8 cellular contexts compared by ENCODE assay signal in the genomic region with DNA sequence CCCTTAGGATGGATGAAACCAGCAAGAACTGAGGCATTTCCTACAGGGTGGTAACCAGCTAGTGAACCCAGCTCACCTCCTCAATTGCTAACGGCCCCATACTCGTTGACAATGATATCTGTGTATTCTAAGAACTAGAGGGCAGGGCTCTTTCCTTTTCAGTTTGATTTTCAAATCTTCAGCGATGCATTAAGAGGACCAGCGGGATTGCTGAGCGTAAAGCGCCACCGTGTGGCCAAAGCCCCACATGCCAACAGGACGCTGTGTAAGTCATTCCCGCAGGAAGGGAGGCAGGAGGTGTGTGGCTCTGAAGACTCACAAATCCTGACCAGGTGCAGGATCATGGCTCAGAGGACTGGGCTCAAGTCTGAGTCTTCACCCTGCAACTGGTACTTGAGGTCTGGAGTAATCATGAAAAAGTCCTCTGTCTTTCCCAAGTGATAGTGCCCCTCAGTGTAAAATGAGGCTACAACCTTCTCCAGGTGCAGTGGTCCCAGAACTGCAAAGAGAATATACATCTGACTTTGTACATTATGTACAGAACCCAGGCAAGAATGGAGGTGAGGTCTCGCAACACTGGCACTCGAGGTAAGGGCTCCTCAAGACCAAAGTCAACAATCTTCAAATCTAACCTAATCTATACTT. TPM values are rescaled to one million over a fixed set of nuclear protein-coding genes. Genes with fewer than 3 reads are reported as not detected.
DNase-seq lines count a peak whose midpoint lies in the region; ATAC-seq and TF ChIP-seq lines count a peak whose summit lies in the region.

No MANE protein-coding gene starts in this region.

- no peaks in the 10 kb centered on the region for H3K36me3 Mint-ChIP-seq in HFFc6 (ENCODE audit: low read depth)
- H3K36me3 Mint-ChIP-seq in activated naive CD4-positive, alpha-beta T cell treated with anti-CD3 and anti-CD28 coated beads, Interleukin-2, amount 50 U/mL, for 72 hours, result no peaks in the 10 kb centered on the region

- peaks cover 40% of the 10 kb centered on the region for H3K27me3 Mint-ChIP-seq in HFFc6 (ENCODE audit: insufficient read depth)

- H3K27ac ChIP-seq in cardiac muscle cell (no peak overlapping the region), psoas muscle (no peak overlapping the region)

- H3K4me1 ChIP-seq in cardiac muscle cell (ENCODE audit: low read depth) (no peaks in the 10 kb centered on the region), psoas muscle (no peaks in the 10 kb centered on the region)

- WGBS in psoas muscle, 3 donors, result 11 to 14% (median 13%) methylated on average over 11 of the region's 11 CpGs

- H3K36me3 ChIP-seq in cardiac muscle cell (no peaks in the 10 kb centered on the region), psoas muscle (ENCODE audit: insufficient read depth in 1 of 2, low read depth in 1 of 2) (no peaks in the 10 kb centered on the region)

- H3K27ac Mint-ChIP-seq in HFFc6, result no peak overlapping the region
- H3K27ac Mint-ChIP-seq in activated naive CD4-positive, alpha-beta T cell treated with anti-CD3 and anti-CD28 coated beads, Interleukin-2, amount 50 U/mL, for 72 hours, result no peak overlapping the region

- H3K9me3 Mint-ChIP-seq in HFFc6, result no peaks in the 10 kb centered on the region
- H3K9me3 Mint-ChIP-seq in activated naive CD4-positive, alpha-beta T cell treated with anti-CD3 and anti-CD28 coated beads, Interleukin-2, amount 50 U/mL, for 72 hours, result no peaks in the 10 kb centered on the region

- ATAC-seq in activated naive CD4-positive, alpha-beta T cell treated with anti-CD3 and anti-CD28 coated beads, Interleukin-2, amount 50 U/mL, for 72 hours, result peak; percentile 90 to 91
- ATAC-seq in psoas muscle, result peak; percentile 72 to 88 (median 82)
- ATAC-seq in GM21717 (IDR thresholded peaks at IDR 0.05; ENCODE audit: unreplicated experiment), result no peak

- H3K27me3 ChIP-seq in cardiac muscle cell (no peaks in the 10 kb centered on the region), psoas muscle (ENCODE audit: insufficient read depth in 3 of 3, low read length in 2 of 3) (no peaks in the 10 kb centered on the region)

- no peaks in the 10 kb centered on the region for H3K4me1 Mint-ChIP-seq in HFFc6 (ENCODE audit: low read depth)

- no peak overlapping the region for H3K4me3 Mint-ChIP-seq in HFFc6

- TF ChIP-seq CTCF in HFFc6 (IDR thresholded peaks at IDR 0.05) (peak; percentile 98), cardiac muscle cell (IDR thresholded peaks at IDR 0.05; ENCODE audit: low read depth, low read length) (peak; percentile 93), psoas muscle (IDR thresholded peaks at IDR 0.05) (peak; percentile 92)

- DNase-seq in GM04504 (ENCODE audit: low read depth), result peak; percentile 42
- DNase-seq in HFFc6, result peak; percentile 61
- peak; percentile 75 for DNase-seq in NCI-H1092 (lab: John Stamatoyannopoulos, UW)
- DNase-seq in SKM-1 treated with dmso at 0.1 percent for 144 hours (lab: John Stamatoyannopoulos, UW; ENCODE audit: unreplicated experiment), result peak; percentile 71
- peak; percentile 71 to 82 for DNase-seq in activated naive CD4-positive, alpha-beta T cell treated with anti-CD3 and anti-CD28 coated beads, Interleukin-2, amount 50 U/mL, for 72 hours (ENCODE audit: low spot score in 2 of 2)
- DNase-seq in cardiac muscle cell (ENCODE audit: low read depth in 1 of 2, low spot score in 1 of 2), result peak; percentile 84 to 89
- DNase-seq in psoas muscle, result peak; percentile 79 to 86

- H3K9me3 ChIP-seq in cardiac muscle cell (ENCODE audit: low read depth) (no peaks in the 10 kb centered on the region), psoas muscle (no peaks in the 10 kb centered on the region)

- H3K4me3 ChIP-seq in cardiac muscle cell, result no peak overlapping the region
- no peak overlapping the region for H3K4me3 ChIP-seq in psoas muscle

- intact Hi-C loops in psoas muscle (cut with DNase I), result loop anchor here in 1 of 2 donors (5.0 kb wide), 1 partner anchor 1093 kb away; no protein-coding TSS in a partner anchor

RNA-seq across cellular contexts. Expression of gene C13orf42, which starts 40.9 kb away (rescaled TPM):
- total RNA-seq in HFFc6 (2021; fragmentation: NEBNext Ultra II Directional; extraction: Animal tissue kit (Norgen Biotek cat#: 25700)), result not detected
- not detected for total RNA-seq in activated naive CD4-positive, alpha-beta T cell treated with anti-CD3 and anti-CD28 coated beads, Interleukin-2, amount 50 U/mL, for 72 hours
- not detected in 2 replicates for total RNA-seq in cardiac muscle cell
- polyA plus RNA-seq in cardiac muscle cell, result not detected in 2 replicates
- not detected for total RNA-seq in psoas muscle
- not detected for polyA plus RNA-seq in psoas muscle
